ENCODE assay signal across 17 cellular contexts in the genomic region with DNA sequence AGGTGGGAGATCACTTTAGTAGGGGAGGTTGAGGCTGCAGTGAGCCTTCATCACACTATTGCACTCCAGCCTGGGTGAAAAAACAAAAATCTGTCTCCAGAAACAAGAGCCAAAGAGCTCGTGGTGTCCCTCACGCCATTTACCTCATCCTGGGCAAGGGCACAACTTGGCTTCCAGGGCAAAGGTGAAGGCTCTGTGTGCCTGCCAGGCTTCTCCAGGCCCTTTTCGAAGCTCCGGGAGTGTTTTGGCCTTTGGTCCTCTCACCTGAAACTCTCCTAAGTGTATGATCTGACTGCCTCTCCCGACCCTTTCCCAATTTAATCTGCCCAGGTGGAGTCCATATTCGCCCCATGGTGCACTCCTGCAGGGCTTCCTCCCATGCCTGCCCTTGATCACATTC. TPM values are rescaled to one million over a fixed set of nuclear protein-coding genes. Genes with fewer than 3 reads are reported as not detected.
DNase-seq lines count a peak whose midpoint lies in the region; ATAC-seq and TF ChIP-seq lines count a peak whose summit lies in the region.
"Had no signal": no experiment of that assay in that cellular context is flagged by ENCODE, and none has a peak within 500 bp of the region (broad histone marks: within the 10 kb centered on the region; RNA-seq: fewer than 3 reads in every experiment).

No MANE protein-coding gene starts in this region.

- H3K27me3 ChIP-seq in gastrocnemius medialis, result no peaks in the 10 kb centered on the region
- H3K27me3 ChIP-seq in effector memory CD4-positive, alpha-beta T cell (replicated peaks; ENCODE audit: control insufficient read depth, insufficient read depth, low read length, poor library complexity, severe bottlenecking), result peaks cover 24% of the 10 kb centered on the region
- H3K27me3 ChIP-seq: MG63 had no signal

- no peak for ATAC-seq in T-cell (replicated peaks in 1 of 4)
- ATAC-seq in left lobe of liver, result peak; percentile 55
- peak; percentile 24 to 44 for ATAC-seq in gastrocnemius medialis
- ATAC-seq: A549 had no signal

- in situ Hi-C loops in gastrocnemius medialis (cut with MboI; ENCODE audit: low sequenced_read_pairs in 4 of 4), result no loop called here

- POLR2A ChIA-PET in T-cell (lab: Charles Lee), result no interaction called here

- peak; percentile 49 to 65 for TF ChIP-seq POLR2A in gastrocnemius medialis (IDR thresholded peaks at IDR 0.05)

- H3K4me1 ChIP-seq in gastrocnemius medialis, result peaks cover 37 to 54% of the 10 kb centered on the region in 2 donors
- peaks cover 10% of the 10 kb centered on the region for H3K4me1 ChIP-seq in effector memory CD4-positive, alpha-beta T cell (ENCODE audit: control insufficient read depth, insufficient read depth, low read length, poor library complexity, severe bottlenecking)

- CTCF ChIA-PET in activated naive CD4-positive, alpha-beta T cell treated with anti-CD3 and anti-CD28 coated beads, Interleukin-2, amount 10 ng/mL, durations not matched to agents 7 days and 5 days (lab: Charles Lee), result interaction anchor here (3.0 kb wide), 1 partner anchor 11 kb away, joined by 10 read pairs; a partner anchor contains a TSS
- CTCF ChIA-PET in T-cell (lab: Charles Lee), result interaction anchor here (0.6 to 0.7 kb wide), 4 partner anchors 16 to 498 kb away, joined by 3 to 4 read pairs (median 3); no protein-coding TSS in a partner anchor

- peak overlapping the region; percentile 74 to 90 (median 82) for H3K4me3 ChIP-seq in gastrocnemius medialis
- H3K4me3 ChIP-seq in effector memory CD4-positive, alpha-beta T cell (ENCODE audit: insufficient read depth, low read depth, low read length, poor library complexity, severe bottlenecking), result no peak overlapping the region
- H3K4me3 ChIP-seq: A549, MG63, PC-9 had no signal

- peaks cover 18% of the 10 kb centered on the region for H3K4me1 Mint-ChIP-seq in activated naive CD4-positive, alpha-beta T cell treated with anti-CD3 and anti-CD28 coated beads, Interleukin-2, amount 50 U/mL, for 24 hours
- peaks cover 24% of the 10 kb centered on the region for H3K4me1 Mint-ChIP-seq in activated naive CD4-positive, alpha-beta T cell treated with anti-CD3 and anti-CD28 coated beads, Interleukin-2, amount 10 ng/mL, durations not matched to agents 7 days and 5 days
- H3K4me1 Mint-ChIP-seq in T-cell, result peaks cover 20 to 29% (median 21%) of the 10 kb centered on the region in 3 donors

- peak overlapping the region; percentile 41 for H3K27ac Mint-ChIP-seq in activated naive CD4-positive, alpha-beta T cell treated with anti-CD3 and anti-CD28 coated beads, Interleukin-2, amount 50 U/mL, for 24 hours
- H3K27ac Mint-ChIP-seq in activated naive CD4-positive, alpha-beta T cell treated with anti-CD3 and anti-CD28 coated beads, Interleukin-2, amount 10 ng/mL, durations not matched to agents 7 days and 5 days, result no peak overlapping the region
- H3K27ac Mint-ChIP-seq in T-cell, result no peak overlapping the region
- H3K27ac Mint-ChIP-seq: CD4-positive, alpha-beta memory T cell had no signal

- no peaks in the 10 kb centered on the region for H3K36me3 ChIP-seq in gastrocnemius medialis
- no peaks in the 10 kb centered on the region for H3K36me3 ChIP-seq in effector memory CD4-positive, alpha-beta T cell (ENCODE audit: control insufficient read depth, insufficient read depth, low read length)
- H3K36me3 ChIP-seq: MG63 had no signal

- peak overlapping the region; percentile 52 for H3K4me3 Mint-ChIP-seq in activated naive CD4-positive, alpha-beta T cell treated with anti-CD3 and anti-CD28 coated beads, Interleukin-2, amount 50 U/mL, for 24 hours
- no peak overlapping the region for H3K4me3 Mint-ChIP-seq in activated naive CD4-positive, alpha-beta T cell treated with anti-CD3 and anti-CD28 coated beads, Interleukin-2, amount 10 ng/mL, durations not matched to agents 7 days and 5 days
- peak overlapping the region in 2 of 3 donors; percentile 21 to 55 for H3K4me3 Mint-ChIP-seq in T-cell

- H3K9me3 Mint-ChIP-seq in activated naive CD4-positive, alpha-beta T cell treated with anti-CD3 and anti-CD28 coated beads, Interleukin-2, amount 50 U/mL, for 24 hours, result no peaks in the 10 kb centered on the region
- H3K9me3 Mint-ChIP-seq in activated naive CD4-positive, alpha-beta T cell treated with anti-CD3 and anti-CD28 coated beads, Interleukin-2, amount 10 ng/mL, durations not matched to agents 7 days and 5 days, result peaks cover 8% of the 10 kb centered on the region
- peaks cover 0 to 4% (median 0%) of the 10 kb centered on the region in 3 donors for H3K9me3 Mint-ChIP-seq in T-cell

- H3K9me3 ChIP-seq in gastrocnemius medialis, result no peaks in the 10 kb centered on the region
- no peaks in the 10 kb centered on the region for H3K9me3 ChIP-seq in effector memory CD4-positive, alpha-beta T cell (ENCODE audit: control insufficient read depth, low read length)
- H3K9me3 ChIP-seq: MG63 had no signal

- no peaks in the 10 kb centered on the region for H3K36me3 Mint-ChIP-seq in activated naive CD4-positive, alpha-beta T cell treated with anti-CD3 and anti-CD28 coated beads, Interleukin-2, amount 50 U/mL, for 24 hours
- H3K36me3 Mint-ChIP-seq in activated naive CD4-positive, alpha-beta T cell treated with anti-CD3 and anti-CD28 coated beads, Interleukin-2, amount 10 ng/mL, durations not matched to agents 7 days and 5 days, result no peaks in the 10 kb centered on the region
- peaks cover 6% of the 10 kb centered on the region for H3K36me3 Mint-ChIP-seq in T-cell

- peaks cover 30% of the 10 kb centered on the region for H3K27me3 Mint-ChIP-seq in activated naive CD4-positive, alpha-beta T cell treated with anti-CD3 and anti-CD28 coated beads, Interleukin-2, amount 50 U/mL, for 24 hours
- peaks cover 69% of the 10 kb centered on the region for H3K27me3 Mint-ChIP-seq in activated naive CD4-positive, alpha-beta T cell treated with anti-CD3 and anti-CD28 coated beads, Interleukin-2, amount 10 ng/mL, durations not matched to agents 7 days and 5 days
- H3K27me3 Mint-ChIP-seq in T-cell, result peaks cover 36 to 48% of the 10 kb centered on the region in 2 donors

- intact Hi-C loops in gastrocnemius medialis (cut with DNase I; ENCODE audit: low total_unique reads), result loop anchor here (1.0 kb wide), 1 partner anchor 49 kb away; no protein-coding TSS in a partner anchor

- no peak for DNase-seq in activated naive CD4-positive, alpha-beta T cell treated with anti-CD3 and anti-CD28 coated beads, Interleukin-2, amount 10 ng/mL, durations not matched to agents 7 days and 5 days
- DNase-seq in T-cell, result no peak
- DNase-seq in left lobe of liver (ENCODE audit: low spot score), result peak; percentile 81
- peak; percentile 52 to 77 for DNase-seq in gastrocnemius medialis
- DNase-seq in Ammon's horn (ENCODE audit: low spot score), result no peak
- DNase-seq in superior temporal gyrus (ENCODE audit: extremely low spot score), result no peak
- no peak for DNase-seq in effector memory CD4-positive, alpha-beta T cell
- DNase-seq: GF-D8, H7, MG63, NCI-H1092 treated with DMSO at 0.1 percent for 48 hours, NCI-H1694, NCI-H2107, PC-9 had no signal

- peak overlapping the region; percentile 97 to 99 (median 97) for H3K27ac ChIP-seq in gastrocnemius medialis
- H3K27ac ChIP-seq in effector memory CD4-positive, alpha-beta T cell (ENCODE audit: insufficient read depth, low read length, poor library complexity, severe bottlenecking), result no peak overlapping the region
- H3K27ac ChIP-seq: A549, PC-9 had no signal

- TF ChIP-seq CTCF in gastrocnemius medialis (IDR thresholded peaks at IDR 0.05 in 4 of 5, conservative IDR thresholded peaks at IDR 0.05 in 1 of 5), result no peak

RNA-seq across cellular contexts. Expression of a gene that starts 11.6 kb away (rescaled TPM):
- total RNA-seq in T-cell, result under 1 TPM; 0.10 to 0.88 (median 0.58) TPM
- total RNA-seq in left lobe of liver, result 80.3 TPM
- 10 to 100 TPM; 10.3 to 30.3 (median 12.9) TPM for total RNA-seq in gastrocnemius medialis

RNA-seq across cellular contexts. Expression of a gene that starts 14.2 kb away (rescaled TPM):
- total RNA-seq in T-cell, result 10 to 100 TPM; 35.3 to 56.5 (median 50.2) TPM
- total RNA-seq in left lobe of liver, result 286 TPM
- 10 to 100 TPM; 25.6 to 48.2 (median 37.7) TPM for total RNA-seq in gastrocnemius medialis

RNA-seq across cellular contexts. Expression of a gene that starts 15.3 kb away (rescaled TPM):
- total RNA-seq in T-cell (10 to 100 TPM; 55.3 to 66.8 (median 62.4) TPM), left lobe of liver (42.6 TPM), gastrocnemius medialis (100 to 1,000 TPM; 189 to 338 (median 264) TPM)

RNA-seq across cellular contexts. Expression of a gene that starts 24.1 kb away (rescaled TPM):
- total RNA-seq in T-cell (1 to 10 TPM in 1 of 5 donors, under 1 TPM in 3, not detected in 1; 0.28 to 1.1 (median 0.53) TPM), left lobe of liver (0.98 TPM), gastrocnemius medialis (1,000 to 10,000 TPM in 1 of 4 donors, 100 to 1,000 TPM in 3; 286 to 1,191 (median 655) TPM)

RNA-seq across cellular contexts. Expression of a gene that starts 30.8 kb away (rescaled TPM):
- total RNA-seq in T-cell (not detected), left lobe of liver (not detected), gastrocnemius medialis (under 1 TPM in 3 of 4 donors, not detected in 1; 0.10 to 0.87 (median 0.16) TPM)
- total RNA-seq: CD4-positive, alpha-beta memory T cell; H7; PC-9 had no signal

Comparison
In these comparisons a context has a peak if more than half of its experiments do, and no peak if none do; other contexts are left out.
1. DNase-seq: peak in left lobe of liver (single experiment) and gastrocnemius medialis (2 of 2); none in activated naive CD4-positive, alpha-beta T cell treated with anti-CD3 and anti-CD28 coated beads, Interleukin-2, amount 10 ng/mL, durations not matched to agents 7 days and 5 days (single experiment), T-cell (0 of 34), Ammon's horn (single experiment), superior temporal gyrus (single experiment) and effector memory CD4-positive, alpha-beta T cell (0 of 3).
2. ATAC-seq: peak in left lobe of liver (single experiment) and gastrocnemius medialis (2 of 2); none in T-cell (0 of 4).
3. RNA of a gene that starts 11.6 kb away (total RNA-seq): 80.3 TPM in left lobe of liver (single experiment) and 10.3 to 30.3 TPM in gastrocnemius medialis; 0.10 to 0.88 TPM in T-cell; every median in the first group is over 4 times any median in the second.